Comparison of ENCODE assay signal across 17 cellular contexts in genomic region chr6:127858992-127859391, GRCh38.
DNase-seq lines count a peak whose midpoint lies in the region; ATAC-seq and TF ChIP-seq lines count a peak whose summit lies in the region.
"Had no signal": no experiment of that assay in that cellular context is flagged by ENCODE, and none has a peak within 500 bp of the region (broad histone marks: within the 10 kb centered on the region; RNA-seq: fewer than 3 reads in every experiment).

No MANE protein-coding gene starts in this region.

- no peaks in the 10 kb centered on the region for H3K9me3 Mint-ChIP-seq in activated naive CD8-positive, alpha-beta T cell treated with anti-CD3 and anti-CD28 coated beads, Interleukin-2, amount 50 U/mL, for 24 hours

- DNase-seq in NCI-H748 (lab: John Stamatoyannopoulos, UW; ENCODE audit: unreplicated experiment) (peak; percentile 28), NCI-H748 treated with DMSO at 0.1 percent for 48 hours (lab: John Stamatoyannopoulos, UW) (no peak), COR-L47 (lab: John Stamatoyannopoulos, UW) (no peak), erythroblast (lab: John Stamatoyannopoulos, UW) (no peak)
- DNase-seq in stimulated activated CD4-positive, alpha-beta T cell treated with anti-CD3 and anti-CD28 coated beads, Interleukin-15, amount 100 ng/mL, for 24 hours, result peak; percentile 13
- no peak for DNase-seq in stimulated activated CD4-positive, alpha-beta T cell treated with anti-CD3 and anti-CD28 coated beads, Interleukin-2, amount 100 ng/mL, for 48 hours
- DNase-seq in activated naive CD8-positive, alpha-beta T cell treated with anti-CD3 and anti-CD28 coated beads, Interleukin-2, amount 50 U/mL, for 24 hours, result no peak
- DNase-seq: body of pancreas, DMS153, glutamatergic neuron, kidney glomerular epithelial cell, mammary epithelial cell, NCI-H1694, NCI-H2171 treated with DMSO at 0.1 percent for 48 hours, T-helper 2 cell, trophoblast cell had no signal

- no peaks in the 10 kb centered on the region for H3K27me3 Mint-ChIP-seq in activated naive CD8-positive, alpha-beta T cell treated with anti-CD3 and anti-CD28 coated beads, Interleukin-2, amount 50 U/mL, for 24 hours

- TF ChIP-seq POLR2A in erythroblast (IDR thresholded peaks at IDR 0.05; ENCODE audit: low read length), result no peak

- H3K27ac Mint-ChIP-seq in activated naive CD8-positive, alpha-beta T cell treated with anti-CD3 and anti-CD28 coated beads, Interleukin-2, amount 50 U/mL, for 24 hours, result peak overlapping the region; percentile 69

- H3K36me3 Mint-ChIP-seq in activated naive CD8-positive, alpha-beta T cell treated with anti-CD3 and anti-CD28 coated beads, Interleukin-2, amount 50 U/mL, for 24 hours (ENCODE audit: low read depth), result peaks cover 11% of the 10 kb centered on the region

- ATAC-seq in activated naive CD8-positive, alpha-beta T cell treated with anti-CD3 and anti-CD28 coated beads, Interleukin-2, amount 50 U/mL, for 24 hours, result peak; percentile 60
- ATAC-seq in GM21526 (IDR thresholded peaks at IDR 0.05; ENCODE audit: low FRiP score, unreplicated experiment), result no peak
- ATAC-seq: body of pancreas had no signal

- peak overlapping the region; percentile 36 for H3K4me3 Mint-ChIP-seq in activated naive CD8-positive, alpha-beta T cell treated with anti-CD3 and anti-CD28 coated beads, Interleukin-2, amount 50 U/mL, for 24 hours

- H3K4me1 Mint-ChIP-seq in activated naive CD8-positive, alpha-beta T cell treated with anti-CD3 and anti-CD28 coated beads, Interleukin-2, amount 50 U/mL, for 24 hours, result peaks cover 70% of the 10 kb centered on the region

Comparison
In these comparisons a context has a peak if more than half of its experiments do, and no peak if none do; other contexts are left out.
1. DNase-seq: peak in NCI-H748 (single experiment) and stimulated activated CD4-positive, alpha-beta T cell treated with anti-CD3 and anti-CD28 coated beads, Interleukin-15, amount 100 ng/mL, for 24 hours (single experiment); none in NCI-H748 treated with DMSO at 0.1 percent for 48 hours (single experiment), stimulated activated CD4-positive, alpha-beta T cell treated with anti-CD3 and anti-CD28 coated beads, Interleukin-2, amount 100 ng/mL, for 48 hours (0 of 2), activated naive CD8-positive, alpha-beta T cell treated with anti-CD3 and anti-CD28 coated beads, Interleukin-2, amount 50 U/mL, for 24 hours (single experiment), COR-L47 (single experiment) and erythroblast (0 of 2).